ENCODE assay signal across 23 cellular contexts in genomic region chr12:208813-209212, GRCh38. TPM values are rescaled to one million over a fixed set of nuclear protein-coding genes. Genes with fewer than 3 reads are reported as not detected.
"Had no signal": no experiment of that assay in that cellular context is flagged by ENCODE, and none has a peak within 500 bp of the region (broad histone marks: within the 10 kb centered on the region; RNA-seq: fewer than 3 reads in every experiment).

No MANE protein-coding gene starts in this region.

- DNase-seq: IMR-90, Karpas-422, KG1, MG63, NCI-H1092, NCI-H1105 treated with DMSO at 0.1 percent for 48 hours, NCI-H1417 treated with DMSO at 0.1 percent for 48 hours, NCI-H146, NCI-H1694 treated with DMSO at 0.1 percent for 48 hours, NCI-H1930, NCI-H2081 treated with DMSO at 0.1 percent for 48 hours, NCI-H2171, NCI-H226, NCI-H446, NCI-H510A, NCI-H524 treated with DMSO at 0.1 percent for 48 hours, NCI-H69, NCI-H774, RPMI8226, SIG-M5 had no signal

- H3K36me3 ChIP-seq: MG63, SJSA1 had no signal

- FAIRE-seq: RCC 7860 had no signal

- H3K4me3 ChIP-seq: MG63, SJSA1, SK-N-MC had no signal

- H3K9me3 ChIP-seq: MG63 had no signal

- H3K27ac ChIP-seq: SJSA1, SK-N-MC had no signal

RNA-seq across cellular contexts. Expression of gene SLC6A12, which starts 5.1 kb away (rescaled TPM):
- total RNA-seq: IMR-90, SJSA1 had no signal
- polyA plus RNA-seq: IMR-90 had no signal

RNA-seq across cellular contexts. Expression of gene SLC6A13, which starts 53.8 kb away (rescaled TPM):
- total RNA-seq: SJSA1 had no signal
